ENCODE assay signal across 28 cellular contexts in the genomic region with DNA sequence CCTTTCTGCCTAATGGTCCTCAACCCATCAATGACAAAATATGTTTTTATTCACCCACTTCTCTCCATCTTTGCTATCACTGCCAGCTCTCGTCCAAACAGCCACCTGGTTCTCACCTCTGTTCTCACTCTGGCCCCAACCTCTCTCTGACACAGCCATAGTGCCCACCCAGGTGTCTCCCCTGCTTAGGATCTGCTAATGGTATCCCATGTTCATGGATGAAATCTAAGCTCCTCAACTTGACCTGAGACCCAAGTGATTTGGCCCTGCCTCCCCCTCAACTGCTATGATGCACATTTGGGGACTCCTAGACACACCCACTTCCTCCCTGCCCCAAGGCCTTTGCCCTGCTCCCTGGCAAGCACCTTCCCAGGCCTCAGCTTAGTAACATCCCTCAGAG. TPM values are rescaled to one million over a fixed set of nuclear protein-coding genes. Genes with fewer than 3 reads are reported as not detected.
"Had no signal": no experiment of that assay in that cellular context is flagged by ENCODE, and none has a peak within 500 bp of the region (broad histone marks: within the 10 kb centered on the region; RNA-seq: fewer than 3 reads in every experiment).

No MANE protein-coding gene starts in this region.

- H3K79me2 ChIP-seq: hepatocyte had no signal

- H3K9me3 Mint-ChIP-seq: natural killer cell; nephron progenitor cell; stimulated activated effector memory CD8-positive, alpha-beta T cell treated with anti-CD3 and anti-CD28 coated beads, Interleukin-12 subunit alpha, Interleukin-12 subunit beta, amount 100 ng/mL, for 72 hours; stimulated activated naive CD8-positive, alpha-beta T cell treated with anti-CD3 and anti-CD28 coated beads, Interleukin-15, Interleukin-2, amounts not matched to agents 100 ng/mL and 50 ng/mL, for 24 hours; type B pancreatic cell had no signal

- H3K36me3 Mint-ChIP-seq: mesothelial cell of epicardium; naive B cell; natural killer cell; stimulated activated effector memory CD8-positive, alpha-beta T cell treated with anti-CD3 and anti-CD28 coated beads, Interleukin-12 subunit alpha, Interleukin-12 subunit beta, amount 100 ng/mL, for 72 hours; type B pancreatic cell had no signal

- H3K36me3 ChIP-seq: left ventricle myocardium inferior, pancreas, prostate gland, sigmoid colon, spleen, suprapubic skin, thoracic aorta, tibial artery, uterus had no signal

- H3K4me3 ChIP-seq: hepatocyte, left ventricle myocardium inferior, lung, pancreas, prostate gland, sigmoid colon, spleen, suprapubic skin, thoracic aorta, tibial artery, uterus had no signal

- H3K27me3 Mint-ChIP-seq: stimulated activated naive CD8-positive, alpha-beta T cell treated with anti-CD3 and anti-CD28 coated beads, Interleukin-15, Interleukin-2, amounts not matched to agents 100 ng/mL and 50 ng/mL, for 24 hours; type B pancreatic cell had no signal

- H3K4me1 ChIP-seq: prostate gland, uterus had no signal

- ATAC-seq: natural killer cell; pancreas; right cardiac atrium; stimulated activated effector memory CD8-positive, alpha-beta T cell treated with anti-CD3 and anti-CD28 coated beads, Interleukin-12 subunit alpha, Interleukin-12 subunit beta, amount 100 ng/mL, for 72 hours had no signal

- H3K9me3 ChIP-seq: pancreas, prostate gland, suprapubic skin, thoracic aorta, tibial artery, uterus had no signal

- H3K27me3 ChIP-seq: hepatocyte, pancreas, sigmoid colon, spleen, suprapubic skin, tibial artery, uterus had no signal

- DNase-seq: islet precursor cell; left ventricle myocardium inferior; mesendoderm; naive B cell; natural killer cell; nephron progenitor cell; pancreas; posterior cingulate gyrus; retina; sigmoid colon; small intestine; spleen; stimulated activated CD4-positive, alpha-beta T cell treated with anti-CD3 and anti-CD28 coated beads, Interleukin-4, amount 100 ng/mL, for 24 hours; stimulated activated naive CD4-positive, alpha-beta T cell; tibial artery; uterus had no signal

- H2AFZ ChIP-seq: hepatocyte had no signal

- H3K27ac ChIP-seq: hepatocyte, left ventricle myocardium inferior, pancreas, prostate gland, sigmoid colon, spleen, suprapubic skin, thoracic aorta, tibial artery, uterus had no signal

- H3K4me2 ChIP-seq: hepatocyte had no signal

- H3K27ac Mint-ChIP-seq: mesothelial cell of epicardium; natural killer cell; nephron progenitor cell; stimulated activated effector memory CD8-positive, alpha-beta T cell treated with anti-CD3 and anti-CD28 coated beads, Interleukin-12 subunit alpha, Interleukin-12 subunit beta, amount 100 ng/mL, for 72 hours; stimulated activated naive CD8-positive, alpha-beta T cell treated with anti-CD3 and anti-CD28 coated beads, Interleukin-15, Interleukin-2, amounts not matched to agents 100 ng/mL and 50 ng/mL, for 24 hours; type B pancreatic cell had no signal

- H3K4me3 Mint-ChIP-seq: mesothelial cell of epicardium; natural killer cell; nephron progenitor cell; stimulated activated effector memory CD8-positive, alpha-beta T cell treated with anti-CD3 and anti-CD28 coated beads, Interleukin-12 subunit alpha, Interleukin-12 subunit beta, amount 100 ng/mL, for 72 hours; stimulated activated naive CD8-positive, alpha-beta T cell treated with anti-CD3 and anti-CD28 coated beads, Interleukin-15, Interleukin-2, amounts not matched to agents 100 ng/mL and 50 ng/mL, for 24 hours; type B pancreatic cell had no signal

RNA-seq across cellular contexts. Expression of a gene that starts 25.9 kb away (rescaled TPM):
- total RNA-seq: natural killer cell had no signal

RNA-seq across cellular contexts. Expression of a gene that starts 40.6 kb away (rescaled TPM):
- total RNA-seq: left ventricle myocardium inferior, mononuclear cell, natural killer cell, subcutaneous adipose tissue had no signal
